26 cellular contexts compared by ENCODE assay signal in the genomic region with DNA sequence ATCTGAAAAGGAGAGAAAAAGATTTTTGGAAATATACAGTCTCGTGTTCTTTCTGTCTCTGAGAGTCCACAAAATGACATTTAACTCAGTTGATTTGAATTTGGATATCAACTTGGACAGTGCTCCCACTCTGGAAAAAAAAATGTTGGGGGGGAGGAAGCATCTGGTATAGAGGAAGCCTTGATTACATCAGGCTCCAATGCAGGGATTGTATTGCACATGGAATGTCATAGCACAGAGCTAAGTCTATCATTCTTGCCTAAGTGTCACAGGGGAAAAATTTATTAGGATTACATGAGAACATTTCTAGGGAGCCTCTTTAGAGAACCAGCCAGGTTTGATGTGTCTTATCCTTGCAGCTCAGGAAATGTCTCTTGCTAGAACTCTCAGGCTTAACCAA. TPM values are rescaled to one million over a fixed set of nuclear protein-coding genes. Genes with fewer than 3 reads are reported as not detected.
DNase-seq lines count a peak whose midpoint lies in the region; ATAC-seq, FAIRE-seq and TF ChIP-seq lines count a peak whose summit lies in the region.
"Had no signal": no experiment of that assay in that cellular context is flagged by ENCODE, and none has a peak within 500 bp of the region (broad histone marks: within the 10 kb centered on the region; RNA-seq: fewer than 3 reads in every experiment).

No MANE protein-coding gene starts in this region.

- H3F3A ChIP-seq in GM23338 (replicated peaks; ENCODE audit: low read depth): no peaks in the 10 kb centered on the region

- intact Hi-C loops in K562 (cut with micrococcal nuclease) (no loop called here), endothelial cell of umbilical vein (cut with micrococcal nuclease) (loop anchor here (2.0 kb wide), 1 partner anchor 259 kb away; no protein-coding TSS in a partner anchor), mammary epithelial cell (cut with micrococcal nuclease) (loop anchor here (5.0 kb wide), 1 partner anchor 33 kb away; no protein-coding TSS in a partner anchor)

- H2AFZ ChIP-seq in GM23338 (peak overlapping the region; percentile 44; the same call in 1 of the 2 replicates), K562 (ENCODE audit: low read depth, low read length) (peak overlapping the region; percentile 61; the same call in 1 of the 2 replicates), endothelial cell of umbilical vein (ENCODE audit: low read depth, low read length) (no peak overlapping the region), mammary epithelial cell (ENCODE audit: low read depth, low read length) (no peak overlapping the region)

- no peak overlapping the region for H3K4me2 ChIP-seq in GM23338
- H3K4me2 ChIP-seq in K562 (ENCODE audit: insufficient read depth, low read length): no peak overlapping the region
- H3K4me2 ChIP-seq in endothelial cell of umbilical vein (ENCODE audit: insufficient read depth, low read length): no peak overlapping the region
- no peak overlapping the region for H3K4me2 ChIP-seq in mammary epithelial cell (ENCODE audit: insufficient read depth, low read depth, low read length)
- H3K4me2 ChIP-seq: A549 had no signal

- H3K9me2 ChIP-seq in GM23338 (ENCODE audit: insufficient read depth): no peaks in the 10 kb centered on the region

- ATAC-seq in GM23338: no peak
- ATAC-seq in K562: no peak
- ATAC-seq in GM19463 (IDR thresholded peaks at IDR 0.05; ENCODE audit: unreplicated experiment): no peak
- ATAC-seq in GM19324 (IDR thresholded peaks at IDR 0.05; ENCODE audit: low FRiP score, unreplicated experiment): no peak
- ATAC-seq: A549, GM12878 had no signal

- H3K9me3 Mint-ChIP-seq in GM23338: peaks cover 2% of the 10 kb centered on the region; the same call in 2 of the 3 replicates

- POLR2A ChIA-PET in K562 (lab: Yijun Ruan, JAX) (no interaction called here), endothelial cell of umbilical vein (lab: Charles Lee) (interaction anchor here (3.3 kb wide), 1 partner anchor 10 kb away, joined by 17 read pairs; no protein-coding TSS in a partner anchor)

- no peak for DNase-seq in GM23338 (ENCODE audit: low spot score)
- DNase-seq in K562 (ENCODE audit: extremely low read depth in 1 of 4, low spot score in 3 of 4): no peak
- peak; percentile 93 for DNase-seq in endothelial cell of umbilical vein (ENCODE audit: low read depth, low spot score)
- DNase-seq in lung microvascular endothelial cell (ENCODE audit: low read depth in 2 of 2): peak; percentile 62 to 93
- no peak for DNase-seq in mammary epithelial cell
- DNase-seq: 8988T; ACHN; AML-193; BE2C; CD4-positive, alpha-beta T cell; CD8-positive, alpha-beta memory T cell; DMS 273 treated with DMSO at 0.1 percent for 48 hours; DMS79; EL; GDM1; H7; HCEC 1CT had no signal

- in situ Hi-C loops in K562 (cut with MboI) (no loop called here), mammary epithelial cell (cut with MboI; ENCODE audit: low sequenced_read_pairs in 2 of 2) (no loop called here)

- H3K4me1 ChIP-seq in GM23338 (ENCODE audit: insufficient read depth) (no peaks in the 10 kb centered on the region), K562 (replicated peaks in 1 of 2; ENCODE audit: control insufficient read depth in 2 of 2, insufficient read depth in 2 of 2, low read length in 2 of 2) (no peaks in the 10 kb centered on the region), endothelial cell of umbilical vein (ENCODE audit: control insufficient read depth, extremely low read depth, insufficient read depth, low read length) (peaks cover 40% of the 10 kb centered on the region), mammary epithelial cell (ENCODE audit: insufficient read depth, low read length) (peaks cover 5% of the 10 kb centered on the region)
- H3K4me1 ChIP-seq: A549, BE2C had no signal

- no peak overlapping the region for H3K27ac ChIP-seq in GM23338 (ENCODE audit: low read depth)
- no peak overlapping the region for H3K27ac ChIP-seq in K562 (ENCODE audit: extremely low read depth, low read depth, low read length)
- peak overlapping the region; percentile 96 for H3K27ac ChIP-seq in endothelial cell of umbilical vein (ENCODE audit: insufficient read depth, low read depth, low read length)
- no peak overlapping the region for H3K27ac ChIP-seq in mammary epithelial cell (ENCODE audit: insufficient read depth, low read depth, low read length)
- H3K27ac ChIP-seq: A549; BLaER1 treated with 17β-estradiol and CSF1 and Interleukin-3, amounts not matched to agents 10 nM and 100 nM had no signal

- H3K4me3 ChIP-seq in GM23338 (no peak overlapping the region), K562 (no peak overlapping the region), endothelial cell of umbilical vein (replicated peaks in 1 of 3; ENCODE audit: insufficient read depth in 1 of 3, low read depth in 1 of 3, low read length in 3 of 3) (no peak overlapping the region), mammary epithelial cell (replicated peaks in 1 of 3; ENCODE audit: insufficient read depth in 1 of 3, low read depth in 2 of 3, low read length in 3 of 3) (no peak overlapping the region)
- H3K4me3 ChIP-seq: A549; BLaER1 treated with 17β-estradiol and CSF1 and Interleukin-3, amounts not matched to agents 10 nM and 100 nM; GM12878 had no signal

- H3K36me3 Mint-ChIP-seq in GM23338 (ENCODE audit: low read depth): no peaks in the 10 kb centered on the region
- H3K36me3 Mint-ChIP-seq: CD8-positive, alpha-beta memory T cell had no signal

- CTCF ChIA-PET in K562 (lab: Yijun Ruan, JAX; ENCODE audit: low intra/inter-chr PET ratio) (no interaction called here), endothelial cell of umbilical vein (lab: Charles Lee) (interaction anchor here (0.6 to 4.0 kb wide), 6 partner anchors 10 to 349 kb away, joined by 3 to 37 read pairs (median 4); partner anchors contain the start of gene MRPL16), mammary epithelial cell (lab: Charles Lee; ENCODE audit: low non-redundant PET) (no interaction called here)

- no peaks in the 10 kb centered on the region for H3K9me1 ChIP-seq in K562 (ENCODE audit: control insufficient read depth, insufficient read depth, low read length)
- H3K9me1 ChIP-seq in endothelial cell of umbilical vein (replicated peaks; ENCODE audit: control insufficient read depth, extremely low read depth, insufficient read depth, low read length): no peaks in the 10 kb centered on the region

- H3K27me3 ChIP-seq in GM23338 (ENCODE audit: insufficient read depth): no peaks in the 10 kb centered on the region
- H3K27me3 ChIP-seq in K562 (ENCODE audit: control insufficient read depth in 2 of 2, insufficient read depth in 2 of 2, low read length in 2 of 2): no peaks in the 10 kb centered on the region
- H3K27me3 ChIP-seq in endothelial cell of umbilical vein (ENCODE audit: control insufficient read depth in 2 of 2, insufficient read depth in 2 of 2, low read length in 2 of 2): no peaks in the 10 kb centered on the region
- H3K27me3 ChIP-seq in mammary epithelial cell (ENCODE audit: insufficient read depth, low read length): no peaks in the 10 kb centered on the region
- H3K27me3 ChIP-seq: BE2C; BLaER1 treated with 17β-estradiol and CSF1 and Interleukin-3, amounts not matched to agents 10 nM and 100 nM had no signal

- no peaks in the 10 kb centered on the region for H3K36me3 ChIP-seq in GM23338 (ENCODE audit: insufficient read depth)
- no peaks in the 10 kb centered on the region for H3K36me3 ChIP-seq in K562 (ENCODE audit: control insufficient read depth, insufficient read depth, low read length)
- H3K36me3 ChIP-seq in endothelial cell of umbilical vein (ENCODE audit: control insufficient read depth in 2 of 2, extremely low read depth in 1 of 2, insufficient read depth in 2 of 2, low read length in 2 of 2): no peaks in the 10 kb centered on the region
- no peaks in the 10 kb centered on the region for H3K36me3 ChIP-seq in mammary epithelial cell (ENCODE audit: insufficient read depth, low read length)
- H3K36me3 ChIP-seq: BE2C had no signal

- no peak for TF ChIP-seq RAD21 in K562 (CRISPR knock-in tag; conservative IDR thresholded peaks at IDR 0.05 in 1 of 2, IDR thresholded peaks at IDR 0.05 in 1 of 2)

- no peak for FAIRE-seq in K562 (lab: Jason Lieb, UNC)
- no peak for FAIRE-seq in endothelial cell of umbilical vein (lab: Jason Lieb, UNC)
- FAIRE-seq: A549, D721Med, GM12878, GM19239, H1 had no signal

- TF ChIP-seq CTCF in GM23338 (conservative IDR thresholded peaks at IDR 0.05; ENCODE audit: low read depth in 2 of 2): no peak
- TF ChIP-seq CTCF in K562 (IDR thresholded peaks at IDR 0.05 in 2 of 3, conservative IDR thresholded peaks at IDR 0.05 in 1 of 3; ENCODE audit: insufficient read depth in 2 of 3, low read depth in 1 of 3, low read length in 3 of 3): no peak
- no peak for TF ChIP-seq CTCF in endothelial cell of umbilical vein (IDR thresholded peaks at IDR 0.05; ENCODE audit: extremely low read depth in 1 of 2, insufficient read depth in 1 of 2, low read depth in 1 of 2, low read length in 2 of 2)
- no peak for TF ChIP-seq CTCF in mammary epithelial cell (conservative IDR thresholded peaks at IDR 0.05 in 1 of 2, IDR thresholded peaks at IDR 0.05 in 1 of 2; ENCODE audit: extremely low read depth in 1 of 2, insufficient read depth in 1 of 2, low read depth in 1 of 2, low read length in 2 of 2)

- no peak overlapping the region for H3K4me3 Mint-ChIP-seq in GM23338
- H3K4me3 Mint-ChIP-seq: CD14-positive monocyte; CD4-positive, alpha-beta T cell; CD8-positive, alpha-beta memory T cell had no signal

- no peak overlapping the region for H3K9ac ChIP-seq in K562 (ENCODE audit: insufficient read depth in 1 of 2, low read depth in 2 of 2, low read length in 2 of 2)
- peak overlapping the region; percentile 81 for H3K9ac ChIP-seq in endothelial cell of umbilical vein (replicated peaks; ENCODE audit: extremely low read depth, insufficient read depth, low read length)
- H3K9ac ChIP-seq in mammary epithelial cell (ENCODE audit: insufficient read depth, low read length): no peak overlapping the region
- H3K9ac ChIP-seq: BLaER1 treated with 17β-estradiol and CSF1 and Interleukin-3, amounts not matched to agents 10 nM and 100 nM had no signal

- no peaks in the 10 kb centered on the region for H3K27me3 Mint-ChIP-seq in GM23338 (ENCODE audit: insufficient read depth, low read depth, poor library complexity)

- H3K79me2 ChIP-seq in GM23338 (replicated peaks; ENCODE audit: insufficient read depth) (no peaks in the 10 kb centered on the region), K562 (ENCODE audit: control insufficient read depth, insufficient read depth, low read length) (no peaks in the 10 kb centered on the region), endothelial cell of umbilical vein (ENCODE audit: control insufficient read depth, insufficient read depth, low read length) (no peaks in the 10 kb centered on the region), mammary epithelial cell (ENCODE audit: insufficient read depth, low read length) (no peaks in the 10 kb centered on the region)

- no peaks in the 10 kb centered on the region for H4K20me1 ChIP-seq in GM23338 (replicated peaks; ENCODE audit: insufficient read depth)
- H4K20me1 ChIP-seq in K562 (replicated peaks; ENCODE audit: control insufficient read depth, insufficient read depth, low read length): no peaks in the 10 kb centered on the region
- no peaks in the 10 kb centered on the region for H4K20me1 ChIP-seq in endothelial cell of umbilical vein (replicated peaks; ENCODE audit: control insufficient read depth, extremely low read depth, insufficient read depth, low read length)
- no peaks in the 10 kb centered on the region for H4K20me1 ChIP-seq in mammary epithelial cell (ENCODE audit: insufficient read depth, low read length)
- H4K20me1 ChIP-seq: BLaER1 treated with 17β-estradiol and CSF1 and Interleukin-3, amounts not matched to agents 10 nM and 100 nM had no signal

- TF ChIP-seq EP300 in K562 (IDR thresholded peaks at IDR 0.05; ENCODE audit: low read length): no peak

- BruUV-seq in K562 (replicated peaks; lab: Mats Ljungman, UMichigan) (no TSS peak), endothelial cell of umbilical vein (replicated peaks; lab: Mats Ljungman, UMichigan) (no TSS peak), mammary epithelial cell (replicated peaks; lab: Mats Ljungman, UMichigan) (no TSS peak)

- no peak overlapping the region for H3K27ac Mint-ChIP-seq in GM23338
- H3K27ac Mint-ChIP-seq: CD4-positive, alpha-beta T cell; CD8-positive, alpha-beta memory T cell had no signal

- 43% methylated on average over 1 of the region's 1 CpG for WGBS in K562 (ENCODE audit: insufficient coverage, low coverage, missing lambda C conversion rate)
- WGBS in mammary epithelial cell (ENCODE audit: low coverage, missing lambda C conversion rate): 33% methylated on average over 1 of the region's 1 CpG

- H3K9me3 ChIP-seq in K562 (replicated peaks; ENCODE audit: control insufficient read depth, insufficient read depth, low read depth, low read length) (peaks cover 2% of the 10 kb centered on the region; the same call in 1 of the 2 replicates), endothelial cell of umbilical vein (replicated peaks; ENCODE audit: control insufficient read depth, insufficient read depth, low read length) (no peaks in the 10 kb centered on the region), mammary epithelial cell (replicated peaks; ENCODE audit: insufficient read depth, low read length) (no peaks in the 10 kb centered on the region)
- H3K9me3 ChIP-seq: A549, BE2C had no signal

- TF ChIP-seq POLR2A in K562 (conservative IDR thresholded peaks at IDR 0.05) (no peak), endothelial cell of umbilical vein (IDR thresholded peaks at IDR 0.05; ENCODE audit: low read depth, low read length) (peak; percentile 76)

- dilution Hi-C loops in endothelial cell of umbilical vein (cut with MboI; ENCODE audit: extremely low pct_ligation_motif_present, low sequenced_read_pairs): no loop called here
- dilution Hi-C loops in mammary epithelial cell (cut with HindIII; ENCODE audit: low sequenced_read_pairs): no loop called here

- no peaks in the 10 kb centered on the region for H3K4me1 Mint-ChIP-seq in GM23338

RNA-seq across cellular contexts. Expression of gene MS4A6A, which starts 23.0 kb away (rescaled TPM):
- total RNA-seq in GM23338 (2014; rRNA removed; shearing (Covaris generic)): not detected in 2 replicates
- polyA plus RNA-seq in GM23338 (2016; fragmentation: Nextera tagmentation; extraction: Ambion mirVana): not detected in 2 replicates
- total RNA-seq in K562 (2011; cell fraction: chromatin; rRNA removed; ENCODE audit: low replicate concordance): 0.35 TPM in 1 of 2 replicates, not detected in the other
- total RNA-seq in K562 (2011; cell fraction: nucleolus; rRNA removed): 0.33 and 0.53 TPM in 2 replicates
- total RNA-seq in K562 (2011; cell fraction: nucleoplasm; rRNA removed): not detected in 2 replicates
- total RNA-seq in K562 (2014; rRNA removed): 1.7 and 2.0 TPM in 2 replicates
- 3.3 and 3.4 TPM in 2 replicates for total RNA-seq in K562 (2014; rRNA removed; fragmentation: Illumina TruSeq; extraction: Trizol)
- 9.1 and 9.5 TPM in 2 replicates for total RNA-seq in K562 (2015; rRNA removed; fragmentation: Illumina TruSeq; extraction: Trizol)
- 1.7 and 3.4 TPM in 2 replicates for total RNA-seq in K562 (2021)
- polyA plus RNA-seq in K562 (2011; rRNA removed): 0.57 and 25.1 TPM in 2 replicates
- polyA plus RNA-seq in K562 (2011; cell fraction: cytosol; rRNA removed): 0.06 and 11.1 TPM in 2 replicates
- polyA plus RNA-seq in K562 (2011; cell fraction: nucleus; rRNA removed): 0.13 and 26.4 TPM in 2 replicates
- 1.9 and 7.6 TPM in 2 replicates for polyA plus RNA-seq in K562 (2012)
- 4.3 and 5.6 TPM in 2 replicates for polyA plus RNA-seq in K562 (2014; fragmentation: Illumina TruSeq; extraction: Trizol)
- 1 to 10 TPM; 5.5 to 5.8 TPM for polyA plus RNA-seq in K562 (2014; fragmentation: Nextera tagmentation; extraction: Ambion mirVana)
- 4.2 and 4.7 TPM in 2 replicates for polyA plus RNA-seq in K562 (2014; rRNA removed)
- 12.9 TPM in 1 of 2 replicates, not detected in the other for polyA minus RNA-seq in K562 (2011; rRNA and poly(A)+ RNA removed)
- polyA minus RNA-seq in K562 (2011; cell fraction: cytosol; rRNA and poly(A)+ RNA removed): 5.4 TPM in 1 of 2 replicates, not detected in the other
- 16.8 TPM in 1 of 2 replicates, not detected in the other for polyA minus RNA-seq in K562 (2011; cell fraction: nucleus; rRNA and poly(A)+ RNA removed)
- 2.7 and 2.9 TPM in 2 replicates for total RNA-seq in endothelial cell of umbilical vein
- 4.8 and 5.0 TPM in 2 replicates for polyA plus RNA-seq in endothelial cell of umbilical vein
- 3.4 and 4.2 TPM in 2 replicates for polyA plus RNA-seq in endothelial cell of umbilical vein (2011; cell fraction: cytosol; rRNA removed)
- 7.7 and 8.5 TPM in 2 replicates for polyA plus RNA-seq in endothelial cell of umbilical vein (2011; cell fraction: nucleus; rRNA removed)
- polyA plus RNA-seq in endothelial cell of umbilical vein (2012): 5.8 and 86.9 TPM in 2 replicates
- polyA minus RNA-seq in endothelial cell of umbilical vein: 4.1 and 6.6 TPM in 2 replicates
- not detected for polyA minus RNA-seq in endothelial cell of umbilical vein (2011; cell fraction: cytosol; rRNA and poly(A)+ RNA removed)
- 2.4 and 7.1 TPM in 2 replicates for polyA minus RNA-seq in endothelial cell of umbilical vein (2011; cell fraction: nucleus; rRNA and poly(A)+ RNA removed)
- 0.22 TPM in 1 of 2 replicates, not detected in the other for total RNA-seq in lung microvascular endothelial cell
- not detected for total RNA-seq in mammary epithelial cell
- polyA plus RNA-seq in mammary epithelial cell: not detected
- not detected for polyA minus RNA-seq in mammary epithelial cell
- total RNA-seq: H1, H7 had no signal
- polyA plus RNA-seq: A549, H1 had no signal

Comparison
In these comparisons a context has a peak if more than half of its experiments do, and no peak if none do; other contexts are left out.
1. DNase-seq: peak in endothelial cell of umbilical vein (single experiment) and lung microvascular endothelial cell (2 of 2); none in GM23338 (single experiment), K562 (0 of 4) and mammary epithelial cell (single experiment).
2. H2AFZ ChIP-seq: peak in GM23338 (single experiment) and K562 (single experiment); none in endothelial cell of umbilical vein (single experiment) and mammary epithelial cell (single experiment).